Comparison of ENCODE assay signal across 1 cellular context in the genomic region with DNA sequence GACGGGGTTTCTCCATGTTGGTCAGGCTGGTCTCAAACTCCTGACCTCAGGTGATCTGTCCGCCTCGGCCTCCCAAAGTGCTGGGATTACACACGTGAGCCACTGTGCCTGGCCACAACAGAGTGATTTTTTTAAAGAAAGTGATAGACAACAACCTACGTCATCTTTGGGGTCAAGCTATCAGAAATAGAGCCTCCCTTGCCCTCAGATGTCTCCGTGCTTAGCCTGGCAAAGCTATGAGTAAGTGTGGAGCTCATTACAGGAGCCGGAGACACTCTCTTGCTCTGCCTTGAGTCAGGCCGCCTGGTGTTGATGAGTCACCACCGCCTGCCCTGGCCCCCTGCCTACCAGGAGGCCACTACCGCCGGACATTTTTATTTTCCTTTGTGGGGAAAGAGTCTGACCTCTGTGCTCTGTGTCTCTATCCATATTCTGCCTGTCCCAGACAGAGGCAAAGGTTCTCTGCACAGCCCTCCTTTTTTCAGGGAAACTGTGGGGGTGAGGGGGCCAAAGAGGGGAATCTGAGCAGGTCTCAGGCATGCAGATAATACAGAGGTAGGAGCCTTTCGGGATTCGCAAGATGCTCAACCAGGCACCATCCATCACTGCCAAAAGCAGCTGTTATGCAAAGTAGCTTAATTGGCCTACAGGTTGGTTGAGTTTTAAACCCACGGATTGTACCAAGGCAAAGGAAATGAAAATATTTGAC.
TF ChIP-seq lines count a peak whose summit lies in the region.

No MANE protein-coding gene starts in this region.

TF ChIP-seq in K562, 482 proteins besides CTCF, POLR2A, EP300 and RAD21 (continued from another document and continues in another):
- TF ChIP-seq, protein P1, sequence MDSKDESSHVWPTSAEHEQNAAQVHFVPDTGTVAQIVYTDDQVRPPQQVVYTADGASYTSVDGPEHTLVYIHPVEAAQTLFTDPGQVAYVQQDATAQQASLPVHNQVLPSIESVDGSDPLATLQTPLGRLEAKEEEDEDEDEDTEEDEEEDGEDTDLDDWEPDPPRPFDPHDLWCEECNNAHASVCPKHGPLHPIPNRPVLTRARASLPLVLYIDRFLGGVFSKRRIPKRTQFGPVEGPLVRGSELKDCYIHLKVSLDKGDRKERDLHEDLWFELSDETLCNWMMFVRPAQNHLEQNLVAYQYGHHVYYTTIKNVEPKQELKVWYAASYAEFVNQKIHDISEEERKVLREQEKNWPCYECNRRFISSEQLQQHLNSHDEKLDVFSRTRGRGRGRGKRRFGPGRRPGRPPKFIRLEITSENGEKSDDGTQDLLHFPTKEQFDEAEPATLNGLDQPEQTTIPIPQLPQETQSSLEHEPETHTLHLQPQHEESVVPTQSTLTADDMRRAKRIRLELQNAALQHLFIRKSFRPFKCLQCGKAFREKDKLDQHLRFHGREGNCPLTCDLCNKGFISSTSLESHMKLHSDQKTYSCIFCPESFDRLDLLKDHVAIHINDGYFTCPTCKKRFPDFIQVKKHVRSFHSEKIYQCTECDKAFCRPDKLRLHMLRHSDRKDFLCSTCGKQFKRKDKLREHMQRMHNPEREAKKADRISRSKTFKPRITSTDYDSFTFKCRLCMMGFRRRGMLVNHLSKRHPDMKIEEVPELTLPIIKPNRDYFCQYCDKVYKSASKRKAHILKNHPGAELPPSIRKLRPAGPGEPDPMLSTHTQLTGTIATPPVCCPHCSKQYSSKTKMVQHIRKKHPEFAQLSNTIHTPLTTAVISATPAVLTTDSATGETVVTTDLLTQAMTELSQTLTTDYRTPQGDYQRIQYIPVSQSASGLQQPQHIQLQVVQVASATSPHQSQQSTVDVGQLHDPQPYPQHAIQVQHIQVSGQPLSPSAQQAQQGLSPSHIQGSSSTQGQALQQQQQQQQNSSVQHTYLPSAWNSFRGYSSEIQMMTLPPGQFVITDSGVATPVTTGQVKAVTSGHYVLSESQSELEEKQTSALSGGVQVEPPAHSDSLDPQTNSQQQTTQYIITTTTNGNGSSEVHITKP (IDR thresholded peaks at IDR 0.05; ENCODE audit: partially characterized antibody) = no peak
- no peak for TF ChIP-seq ZNF263 (CRISPR knock-in tag; IDR thresholded peaks at IDR 0.05; ENCODE audit: borderline replicate concordance)
- no peak for TF ChIP-seq GATAD2B (IDR thresholded peaks at IDR 0.05; ENCODE audit: borderline replicate concordance)
- TF ChIP-seq ZNF668 (CRISPR knock-in tag; IDR thresholded peaks at IDR 0.05) = no peak
- no peak for TF ChIP-seq ZNF253 (CRISPR knock-in tag; conservative IDR thresholded peaks at IDR 0.05)
- TF ChIP-seq MCM2 (IDR thresholded peaks at IDR 0.05; ENCODE audit: low read depth) = no peak
- peak; percentile 81 for TF ChIP-seq CXXC5 (CRISPR knock-in tag; IDR thresholded peaks at IDR 0.05)
- no peak for TF ChIP-seq PURB (CRISPR knock-in tag; IDR thresholded peaks at IDR 0.05; ENCODE audit: low read depth)
- no peak for TF ChIP-seq SRSF3 (IDR thresholded peaks at IDR 0.05; ENCODE audit: insufficient read depth, low read length)
- 0 out of 2 replicates have a peak, but pooled peaks have one; percentile 3 for TF ChIP-seq TEAD2 (tag; IDR thresholded peaks at IDR 0.05)
- TF ChIP-seq, protein P2, sequence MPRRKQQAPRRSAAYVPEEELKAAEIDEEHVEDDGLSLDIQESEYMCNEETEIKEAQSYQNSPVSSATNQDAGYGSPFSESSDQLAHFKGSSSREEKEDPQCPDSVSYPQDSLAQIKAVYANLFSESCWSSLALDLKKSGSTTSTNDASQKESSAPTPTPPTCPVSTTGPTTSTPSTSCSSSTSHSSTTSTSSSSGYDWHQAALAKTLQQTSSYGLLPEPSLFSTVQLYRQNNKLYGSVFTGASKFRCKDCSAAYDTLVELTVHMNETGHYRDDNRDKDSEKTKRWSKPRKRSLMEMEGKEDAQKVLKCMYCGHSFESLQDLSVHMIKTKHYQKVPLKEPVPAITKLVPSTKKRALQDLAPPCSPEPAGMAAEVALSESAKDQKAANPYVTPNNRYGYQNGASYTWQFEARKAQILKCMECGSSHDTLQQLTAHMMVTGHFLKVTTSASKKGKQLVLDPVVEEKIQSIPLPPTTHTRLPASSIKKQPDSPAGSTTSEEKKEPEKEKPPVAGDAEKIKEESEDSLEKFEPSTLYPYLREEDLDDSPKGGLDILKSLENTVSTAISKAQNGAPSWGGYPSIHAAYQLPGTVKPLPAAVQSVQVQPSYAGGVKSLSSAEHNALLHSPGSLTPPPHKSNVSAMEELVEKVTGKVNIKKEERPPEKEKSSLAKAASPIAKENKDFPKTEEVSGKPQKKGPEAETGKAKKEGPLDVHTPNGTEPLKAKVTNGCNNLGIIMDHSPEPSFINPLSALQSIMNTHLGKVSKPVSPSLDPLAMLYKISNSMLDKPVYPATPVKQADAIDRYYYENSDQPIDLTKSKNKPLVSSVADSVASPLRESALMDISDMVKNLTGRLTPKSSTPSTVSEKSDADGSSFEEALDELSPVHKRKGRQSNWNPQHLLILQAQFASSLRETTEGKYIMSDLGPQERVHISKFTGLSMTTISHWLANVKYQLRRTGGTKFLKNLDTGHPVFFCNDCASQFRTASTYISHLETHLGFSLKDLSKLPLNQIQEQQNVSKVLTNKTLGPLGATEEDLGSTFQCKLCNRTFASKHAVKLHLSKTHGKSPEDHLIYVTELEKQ (CRISPR knock-in tag; IDR thresholded peaks at IDR 0.05) = peak; percentile 1; the same call in 1 of the 2 replicates
- TF ChIP-seq XRCC4 (IDR thresholded peaks at IDR 0.05; ENCODE audit: extremely low read depth, insufficient read depth, insufficient read length) = no peak
- TF ChIP-seq, protein P3, sequence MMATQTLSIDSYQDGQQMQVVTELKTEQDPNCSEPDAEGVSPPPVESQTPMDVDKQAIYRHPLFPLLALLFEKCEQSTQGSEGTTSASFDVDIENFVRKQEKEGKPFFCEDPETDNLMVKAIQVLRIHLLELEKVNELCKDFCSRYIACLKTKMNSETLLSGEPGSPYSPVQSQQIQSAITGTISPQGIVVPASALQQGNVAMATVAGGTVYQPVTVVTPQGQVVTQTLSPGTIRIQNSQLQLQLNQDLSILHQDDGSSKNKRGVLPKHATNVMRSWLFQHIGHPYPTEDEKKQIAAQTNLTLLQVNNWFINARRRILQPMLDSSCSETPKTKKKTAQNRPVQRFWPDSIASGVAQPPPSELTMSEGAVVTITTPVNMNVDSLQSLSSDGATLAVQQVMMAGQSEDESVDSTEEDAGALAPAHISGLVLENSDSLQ (IDR thresholded peaks at IDR 0.05) = peak; percentile 89
- TF ChIP-seq, protein P4, sequence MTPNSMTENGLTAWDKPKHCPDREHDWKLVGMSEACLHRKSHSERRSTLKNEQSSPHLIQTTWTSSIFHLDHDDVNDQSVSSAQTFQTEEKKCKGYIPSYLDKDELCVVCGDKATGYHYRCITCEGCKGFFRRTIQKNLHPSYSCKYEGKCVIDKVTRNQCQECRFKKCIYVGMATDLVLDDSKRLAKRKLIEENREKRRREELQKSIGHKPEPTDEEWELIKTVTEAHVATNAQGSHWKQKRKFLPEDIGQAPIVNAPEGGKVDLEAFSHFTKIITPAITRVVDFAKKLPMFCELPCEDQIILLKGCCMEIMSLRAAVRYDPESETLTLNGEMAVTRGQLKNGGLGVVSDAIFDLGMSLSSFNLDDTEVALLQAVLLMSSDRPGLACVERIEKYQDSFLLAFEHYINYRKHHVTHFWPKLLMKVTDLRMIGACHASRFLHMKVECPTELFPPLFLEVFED (CRISPR knock-in tag; conservative IDR thresholded peaks at IDR 0.05) = no peak; the same call in 1 of the 2 replicates
- TF ChIP-seq CEBPG (CRISPR knock-in tag; IDR thresholded peaks at IDR 0.05) = peak; percentile 93
- TF ChIP-seq CEBPG (tag; conservative IDR thresholded peaks at IDR 0.05 in 1 of 2, IDR thresholded peaks at IDR 0.05 in 1 of 2) = peak; percentile 50 to 87; a peak in 3 of 4 replicates
- no peak for TF ChIP-seq PTTG1 (tag; IDR thresholded peaks at IDR 0.05; ENCODE audit: low read depth)
- no peak for TF ChIP-seq ZC3H4 (CRISPR knock-in tag; IDR thresholded peaks at IDR 0.05; ENCODE audit: borderline replicate concordance)
- TF ChIP-seq MEIS2 (IDR thresholded peaks at IDR 0.05; ENCODE audit: partially characterized antibody) = peak; percentile 89
- TF ChIP-seq, protein P5, sequence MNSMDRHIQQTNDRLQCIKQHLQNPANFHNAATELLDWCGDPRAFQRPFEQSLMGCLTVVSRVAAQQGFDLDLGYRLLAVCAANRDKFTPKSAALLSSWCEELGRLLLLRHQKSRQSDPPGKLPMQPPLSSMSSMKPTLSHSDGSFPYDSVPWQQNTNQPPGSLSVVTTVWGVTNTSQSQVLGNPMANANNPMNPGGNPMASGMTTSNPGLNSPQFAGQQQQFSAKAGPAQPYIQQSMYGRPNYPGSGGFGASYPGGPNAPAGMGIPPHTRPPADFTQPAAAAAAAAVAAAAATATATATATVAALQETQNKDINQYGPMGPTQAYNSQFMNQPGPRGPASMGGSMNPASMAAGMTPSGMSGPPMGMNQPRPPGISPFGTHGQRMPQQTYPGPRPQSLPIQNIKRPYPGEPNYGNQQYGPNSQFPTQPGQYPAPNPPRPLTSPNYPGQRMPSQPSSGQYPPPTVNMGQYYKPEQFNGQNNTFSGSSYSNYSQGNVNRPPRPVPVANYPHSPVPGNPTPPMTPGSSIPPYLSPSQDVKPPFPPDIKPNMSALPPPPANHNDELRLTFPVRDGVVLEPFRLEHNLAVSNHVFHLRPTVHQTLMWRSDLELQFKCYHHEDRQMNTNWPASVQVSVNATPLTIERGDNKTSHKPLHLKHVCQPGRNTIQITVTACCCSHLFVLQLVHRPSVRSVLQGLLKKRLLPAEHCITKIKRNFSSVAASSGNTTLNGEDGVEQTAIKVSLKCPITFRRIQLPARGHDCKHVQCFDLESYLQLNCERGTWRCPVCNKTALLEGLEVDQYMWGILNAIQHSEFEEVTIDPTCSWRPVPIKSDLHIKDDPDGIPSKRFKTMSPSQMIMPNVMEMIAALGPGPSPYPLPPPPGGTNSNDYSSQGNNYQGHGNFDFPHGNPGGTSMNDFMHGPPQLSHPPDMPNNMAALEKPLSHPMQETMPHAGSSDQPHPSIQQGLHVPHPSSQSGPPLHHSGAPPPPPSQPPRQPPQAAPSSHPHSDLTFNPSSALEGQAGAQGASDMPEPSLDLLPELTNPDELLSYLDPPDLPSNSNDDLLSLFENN (IDR thresholded peaks at IDR 0.05; ENCODE audit: low read depth in 2 of 2, low read length in 2 of 2) = no peak
- TF ChIP-seq, protein P6, sequence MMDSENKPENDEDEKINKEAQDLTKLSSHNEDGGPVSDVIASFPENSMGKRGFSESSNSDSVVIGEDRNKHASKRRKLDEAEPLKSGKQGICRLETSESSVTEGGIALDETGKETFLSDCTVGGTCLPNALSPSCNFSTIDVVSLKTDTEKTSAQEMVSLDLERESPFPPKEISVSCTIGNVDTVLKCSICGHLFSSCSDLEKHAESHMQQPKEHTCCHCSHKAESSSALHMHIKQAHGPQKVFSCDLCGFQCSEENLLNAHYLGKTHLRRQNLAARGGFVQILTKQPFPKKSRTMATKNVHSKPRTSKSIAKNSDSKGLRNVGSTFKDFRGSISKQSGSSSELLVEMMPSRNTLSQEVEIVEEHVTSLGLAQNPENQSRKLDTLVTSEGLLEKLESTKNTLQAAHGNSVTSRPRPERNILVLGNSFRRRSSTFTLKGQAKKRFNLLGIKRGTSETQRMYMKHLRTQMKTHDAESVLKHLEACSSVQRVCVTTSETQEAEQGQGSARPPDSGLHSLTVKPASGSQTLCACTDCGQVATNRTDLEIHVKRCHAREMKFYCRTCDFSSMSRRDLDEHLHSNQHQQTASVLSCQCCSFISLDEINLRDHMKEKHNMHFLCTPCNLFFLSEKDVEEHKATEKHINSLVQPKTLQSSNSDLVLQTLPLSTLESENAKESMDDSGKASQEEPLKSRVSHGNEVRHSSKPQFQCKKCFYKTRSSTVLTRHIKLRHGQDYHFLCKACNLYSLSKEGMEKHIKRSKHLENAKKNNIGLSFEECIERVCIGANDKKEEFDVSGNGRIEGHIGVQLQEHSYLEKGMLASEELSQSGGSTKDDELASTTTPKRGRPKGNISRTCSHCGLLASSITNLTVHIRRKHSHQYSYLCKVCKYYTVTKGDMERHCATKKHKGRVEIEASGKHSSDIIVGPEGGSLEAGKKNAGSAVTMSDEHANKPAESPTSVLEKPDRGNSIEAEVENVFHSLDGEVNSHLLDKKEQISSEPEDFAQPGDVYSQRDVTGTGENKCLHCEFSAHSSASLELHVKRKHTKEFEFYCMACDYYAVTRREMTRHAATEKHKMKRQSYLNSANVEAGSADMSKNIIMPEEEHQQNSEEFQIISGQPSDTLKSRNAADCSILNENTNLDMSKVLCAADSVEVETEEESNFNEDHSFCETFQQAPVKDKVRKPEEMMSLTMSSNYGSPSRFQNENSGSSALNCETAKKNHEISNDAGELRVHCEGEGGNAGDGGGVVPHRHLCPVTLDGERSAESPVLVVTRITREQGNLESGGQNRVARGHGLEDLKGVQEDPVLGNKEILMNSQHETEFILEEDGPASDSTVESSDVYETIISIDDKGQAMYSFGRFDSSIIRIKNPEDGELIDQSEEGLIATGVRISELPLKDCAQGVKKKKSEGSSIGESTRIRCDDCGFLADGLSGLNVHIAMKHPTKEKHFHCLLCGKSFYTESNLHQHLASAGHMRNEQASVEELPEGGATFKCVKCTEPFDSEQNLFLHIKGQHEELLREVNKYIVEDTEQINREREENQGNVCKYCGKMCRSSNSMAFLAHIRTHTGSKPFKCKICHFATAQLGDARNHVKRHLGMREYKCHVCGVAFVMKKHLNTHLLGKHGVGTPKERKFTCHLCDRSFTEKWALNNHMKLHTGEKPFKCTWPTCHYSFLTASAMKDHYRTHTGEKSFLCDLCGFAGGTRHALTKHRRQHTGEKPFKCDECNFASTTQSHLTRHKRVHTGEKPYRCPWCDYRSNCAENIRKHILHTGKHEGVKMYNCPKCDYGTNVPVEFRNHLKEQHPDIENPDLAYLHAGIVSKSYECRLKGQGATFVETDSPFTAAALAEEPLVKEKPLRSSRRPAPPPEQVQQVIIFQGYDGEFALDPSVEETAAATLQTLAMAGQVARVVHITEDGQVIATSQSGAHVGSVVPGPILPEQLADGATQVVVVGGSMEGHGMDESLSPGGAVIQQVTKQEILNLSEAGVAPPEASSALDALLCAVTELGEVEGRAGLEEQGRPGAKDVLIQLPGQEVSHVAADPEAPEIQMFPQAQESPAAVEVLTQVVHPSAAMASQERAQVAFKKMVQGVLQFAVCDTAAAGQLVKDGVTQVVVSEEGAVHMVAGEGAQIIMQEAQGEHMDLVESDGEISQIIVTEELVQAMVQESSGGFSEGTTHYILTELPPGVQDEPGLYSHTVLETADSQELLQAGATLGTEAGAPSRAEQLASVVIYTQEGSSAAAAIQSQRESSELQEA (IDR thresholded peaks at IDR 0.05; ENCODE audit: low read depth) = no peak
- TF ChIP-seq CBX3 (IDR thresholded peaks at IDR 0.05; ENCODE audit: borderline replicate concordance in 1 of 2, low read length in 2 of 2) = no peak; a peak in 1 of 3 replicates
- no peak for TF ChIP-seq SAP30 (IDR thresholded peaks at IDR 0.05; ENCODE audit: borderline replicate concordance, insufficient read depth, low read depth, low read length, poor library complexity, severe bottlenecking)
